ENCODE assay signal across 8 cellular contexts in genomic region chr7:92717601-92717981, GRCh38.
DNase-seq lines count a peak whose midpoint lies in the region; TF ChIP-seq lines count a peak whose summit lies in the region.

No MANE protein-coding gene starts in this region.

- no peaks in the 10 kb centered on the region for H3K36me3 ChIP-seq in tibial artery

- peak overlapping the region; percentile 57 to 58 for H3K4me3 ChIP-seq in tibial artery

- peaks cover 52% of the 10 kb centered on the region for H3K4me1 Mint-ChIP-seq in activated CD4-positive, alpha-beta T cell treated with anti-CD3 and anti-CD28 coated beads, Interleukin-2, amount 10 ng/mL, durations not matched to agents 7 days and 5 days
- peaks cover 64% of the 10 kb centered on the region for H3K4me1 Mint-ChIP-seq in activated T-helper 2 cell treated with anti-CD3 and anti-CD28 coated beads, Interferon-gamma antibody, Interleukin-2, Interleukin-4, amounts not matched to agents 10 μg/mL and 5 μg/mL and 100 μg/mL, durations not matched to agents 14 hours and 24 hours and 36 hours (ENCODE audit: low read depth)

- DNase-seq in activated CD4-positive, alpha-beta T cell treated with anti-CD3 and anti-CD28 coated beads, Interleukin-2, amount 10 ng/mL, durations not matched to agents 7 days and 5 days = no peak
- DNase-seq in activated CD4-positive, alpha-beta T cell treated with anti-CD3 and anti-CD28 coated beads for 48 hours = no peak
- no peak for DNase-seq in activated T-helper 2 cell treated with anti-CD3 and anti-CD28 coated beads, Interferon-gamma antibody, Interleukin-2, Interleukin-4, amounts not matched to agents 10 μg/mL and 5 μg/mL and 100 μg/mL, durations not matched to agents 14 hours and 24 hours and 36 hours (ENCODE audit: low spot score)
- DNase-seq in tibial artery (no peak), NCI-H2227 treated with DMSO at 0.1 percent for 48 hours (lab: John Stamatoyannopoulos, UW) (no peak), ecto neural progenitor cell (ENCODE audit: low spot score) (no peak), UCSD-AML1 (lab: John Stamatoyannopoulos, UW; ENCODE audit: unreplicated experiment) (no peak)

- no peaks in the 10 kb centered on the region for H3K27me3 ChIP-seq in layer of hippocampus (ENCODE audit: control insufficient read depth, insufficient read depth, low read length)
- no peaks in the 10 kb centered on the region for H3K27me3 ChIP-seq in tibial artery

- peaks cover 49% of the 10 kb centered on the region for H3K36me3 Mint-ChIP-seq in activated CD4-positive, alpha-beta T cell treated with anti-CD3 and anti-CD28 coated beads, Interleukin-2, amount 10 ng/mL, durations not matched to agents 7 days and 5 days (ENCODE audit: low read depth)
- H3K36me3 Mint-ChIP-seq in activated T-helper 2 cell treated with anti-CD3 and anti-CD28 coated beads, Interferon-gamma antibody, Interleukin-2, Interleukin-4, amounts not matched to agents 10 μg/mL and 5 μg/mL and 100 μg/mL, durations not matched to agents 14 hours and 24 hours and 36 hours (ENCODE audit: low read depth) = peaks cover 72% of the 10 kb centered on the region

- H3K27ac Mint-ChIP-seq in activated CD4-positive, alpha-beta T cell treated with anti-CD3 and anti-CD28 coated beads, Interleukin-2, amount 10 ng/mL, durations not matched to agents 7 days and 5 days = peak overlapping the region; percentile 97
- peak overlapping the region; percentile 97 for H3K27ac Mint-ChIP-seq in activated T-helper 2 cell treated with anti-CD3 and anti-CD28 coated beads, Interferon-gamma antibody, Interleukin-2, Interleukin-4, amounts not matched to agents 10 μg/mL and 5 μg/mL and 100 μg/mL, durations not matched to agents 14 hours and 24 hours and 36 hours

- H3K9me3 ChIP-seq in tibial artery = no peaks in the 10 kb centered on the region

- POLR2A ChIA-PET in activated CD4-positive, alpha-beta T cell treated with anti-CD3 and anti-CD28 coated beads, Interleukin-2, amount 10 ng/mL, durations not matched to agents 7 days and 5 days (lab: Charles Lee) = no interaction called here

- intact Hi-C loops in activated T-helper 2 cell treated with anti-CD3 and anti-CD28 coated beads, Interferon-gamma antibody, Interleukin-2, Interleukin-4, amounts not matched to agents 10 μg/mL and 5 μg/mL and 100 μg/mL, durations not matched to agents 14 hours and 24 hours and 36 hours (cut with micrococcal nuclease) = no loop called here
- intact Hi-C loops in tibial artery (cut with DNase I; ENCODE audit: low total_unique reads) = loop anchor here (10.0 kb wide), 1 partner anchor 47 kb away; no protein-coding TSS in a partner anchor

- peaks cover 0 to 68% (median 13%) of the 10 kb centered on the region in 4 donors for H3K4me1 ChIP-seq in tibial artery

- H3K4me3 Mint-ChIP-seq in activated CD4-positive, alpha-beta T cell treated with anti-CD3 and anti-CD28 coated beads, Interleukin-2, amount 10 ng/mL, durations not matched to agents 7 days and 5 days = peak overlapping the region; percentile 78
- H3K4me3 Mint-ChIP-seq in activated T-helper 2 cell treated with anti-CD3 and anti-CD28 coated beads, Interferon-gamma antibody, Interleukin-2, Interleukin-4, amounts not matched to agents 10 μg/mL and 5 μg/mL and 100 μg/mL, durations not matched to agents 14 hours and 24 hours and 36 hours (ENCODE audit: low read depth) = peak overlapping the region; percentile 80

- no peak for TF ChIP-seq CTCF in tibial artery (IDR thresholded peaks at IDR 0.05)

- peak overlapping the region; percentile 95 for H3K27ac ChIP-seq in layer of hippocampus (ENCODE audit: low read depth, low read length)
- H3K27ac ChIP-seq in tibial artery = peak overlapping the region; percentile 78 to 89

- H3K9me3 Mint-ChIP-seq in activated CD4-positive, alpha-beta T cell treated with anti-CD3 and anti-CD28 coated beads, Interleukin-2, amount 10 ng/mL, durations not matched to agents 7 days and 5 days = no peaks in the 10 kb centered on the region
- H3K9me3 Mint-ChIP-seq in activated T-helper 2 cell treated with anti-CD3 and anti-CD28 coated beads, Interferon-gamma antibody, Interleukin-2, Interleukin-4, amounts not matched to agents 10 μg/mL and 5 μg/mL and 100 μg/mL, durations not matched to agents 14 hours and 24 hours and 36 hours = no peaks in the 10 kb centered on the region

- no peaks in the 10 kb centered on the region for H3K27me3 Mint-ChIP-seq in activated CD4-positive, alpha-beta T cell treated with anti-CD3 and anti-CD28 coated beads, Interleukin-2, amount 10 ng/mL, durations not matched to agents 7 days and 5 days
- H3K27me3 Mint-ChIP-seq in activated T-helper 2 cell treated with anti-CD3 and anti-CD28 coated beads, Interferon-gamma antibody, Interleukin-2, Interleukin-4, amounts not matched to agents 10 μg/mL and 5 μg/mL and 100 μg/mL, durations not matched to agents 14 hours and 24 hours and 36 hours (ENCODE audit: low read depth) = no peaks in the 10 kb centered on the region

- CTCF ChIA-PET in activated CD4-positive, alpha-beta T cell treated with anti-CD3 and anti-CD28 coated beads, Interleukin-2, amount 10 ng/mL, durations not matched to agents 7 days and 5 days (lab: Charles Lee) = interaction anchor here (1.1 to 1.4 kb wide), 3 partner anchors 24 to 115 kb away, joined by 3 to 4 read pairs (median 3); no protein-coding TSS in a partner anchor
